In the genomic region with DNA sequence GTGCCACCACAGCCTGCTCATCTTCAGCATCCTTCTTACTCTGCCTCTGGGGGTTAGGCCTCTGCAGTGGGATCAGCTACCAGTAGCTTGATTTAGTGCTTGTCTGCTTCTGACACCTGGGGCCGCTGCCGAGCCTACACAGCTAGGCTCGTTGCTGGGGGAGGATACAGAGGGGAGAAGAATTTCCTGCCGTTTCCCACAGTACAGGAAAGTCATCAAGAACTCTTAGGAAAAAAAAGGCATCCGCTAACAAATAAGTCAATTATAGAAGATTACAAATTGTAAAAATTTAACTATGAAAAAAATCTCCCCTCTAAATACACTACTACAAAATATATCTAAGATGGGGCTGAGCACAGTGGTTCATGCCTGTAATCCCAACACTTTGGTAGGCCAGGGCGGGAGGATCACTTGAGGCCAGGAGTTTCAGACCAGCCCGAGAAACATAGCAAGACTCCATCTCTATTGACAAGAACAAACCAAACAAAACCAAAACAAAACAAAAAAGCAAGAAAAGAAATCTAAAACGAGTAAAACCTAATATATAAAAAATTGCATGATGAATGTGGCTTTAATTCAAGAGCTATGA, we compare ENCODE assay signal across 9 cellular contexts. TPM values are rescaled to one million over a fixed set of nuclear protein-coding genes. Genes with fewer than 3 reads are reported as not detected.
A peak's percentile ranks its signal among the peaks of the same experiment; 100 is the strongest.
DNase-seq lines count a peak whose midpoint lies in the region; ATAC-seq, FAIRE-seq and TF ChIP-seq lines count a peak whose summit lies in the region.
"Had no signal": no experiment of that assay in that cellular context is flagged by ENCODE, and none has a peak within 500 bp of the region (broad histone marks: within the 10 kb centered on the region; RNA-seq: fewer than 3 reads in every experiment).

No MANE protein-coding gene starts in this region.

- H3K27me3 ChIP-seq in ACC112 (ENCODE audit: insufficient read depth, low read length), result no peaks in the 10 kb centered on the region
- H3K27me3 ChIP-seq in H1 (replicated peaks in 1 of 4; ENCODE audit: control insufficient read depth in 3 of 4, extremely low read depth in 1 of 4, insufficient read depth in 3 of 4, low read length in 3 of 4), result no peaks in the 10 kb centered on the region
- no peaks in the 10 kb centered on the region for H3K27me3 ChIP-seq in naive thymus-derived CD4-positive, alpha-beta T cell (ENCODE audit: control insufficient read depth in 2 of 2, insufficient read depth in 2 of 2, low read length in 2 of 2)

- POLR2A ChIA-PET in H1 (lab: Charles Lee; ENCODE audit: partially characterized antibody), result interaction anchor here (0.9 to 1.7 kb wide), 4 partner anchors 10 to 27 kb away, joined by 3 to 6 read pairs (median 4); a partner anchor contains a TSS
- POLR2A ChIA-PET in naive thymus-derived CD4-positive, alpha-beta T cell (lab: Charles Lee), result no interaction called here

- 75% methylated on average over 8 of the region's 8 CpGs; no CpG with 5 or more reads in 1 of the 2 experiments for WGBS in H1 (ENCODE audit: extremely low coverage in 1 of 2, insufficient coverage in 1 of 2, insufficient read length in 1 of 2, insufficient replicate concordance in 2 of 2, low coverage in 1 of 2, low lambda C conversion rate in 2 of 2, missing lambda C conversion rate in 1 of 2), 2 experiments

- H3K79me2 ChIP-seq in ACC112 (ENCODE audit: control insufficient read depth, insufficient read depth, low read length, unreplicated experiment) (peaks cover 93% of the 10 kb centered on the region), H1 (ENCODE audit: control insufficient read depth in 1 of 2, insufficient read depth in 2 of 2, low read length in 2 of 2) (peaks cover 34 to 98% of the 10 kb centered on the region in 2 experiments)

- H3K36me3 ChIP-seq in ACC112 (ENCODE audit: insufficient read depth, low read length) (no peaks in the 10 kb centered on the region), H1 (ENCODE audit: control insufficient read depth in 2 of 4, insufficient read depth in 4 of 4, low read length in 3 of 4) (peaks cover 0 to 3% (median 0%) of the 10 kb centered on the region in 4 experiments; a peak in 1 of 8 replicates)
- no peaks in the 10 kb centered on the region for H3K36me3 ChIP-seq in naive thymus-derived CD4-positive, alpha-beta T cell (ENCODE audit: control insufficient read depth in 2 of 3, insufficient read depth in 3 of 3, low read length in 3 of 3)

- H2BK20ac ChIP-seq in H1 (ENCODE audit: low read length), result no peak overlapping the region

- TF ChIP-seq POLR2A in H1 (IDR thresholded peaks at IDR 0.05; ENCODE audit: control extremely low read depth in 1 of 2, low read depth in 2 of 2, low read length in 2 of 2), result no peak

- H3K4ac ChIP-seq in H1 (replicated peaks; ENCODE audit: insufficient read length, low read depth, low read length), result no peak overlapping the region

- no peak overlapping the region for H3K23ac ChIP-seq in H1 (ENCODE audit: insufficient read length)

- no peak overlapping the region for H3K56ac ChIP-seq in H1 (replicated peaks; ENCODE audit: insufficient read length, low read depth, low read length)

- H4K91ac ChIP-seq in H1 (replicated peaks; ENCODE audit: insufficient read length, low read length), result no peak overlapping the region

- H3K4me3 ChIP-seq in ACC112 (ENCODE audit: low read depth, low read length) (no peak overlapping the region), H1 (ENCODE audit: extremely low read depth in 1 of 4, insufficient read depth in 2 of 4, low read depth in 3 of 4, low read length in 4 of 4) (no peak overlapping the region)
- H3K4me3 ChIP-seq in naive thymus-derived CD4-positive, alpha-beta T cell (ENCODE audit: low read length), result no peak overlapping the region

- no peak overlapping the region for H3K9ac ChIP-seq in H1 (replicated peaks in 1 of 4; ENCODE audit: extremely low read depth in 1 of 4, low read depth in 3 of 4, low read length in 3 of 4)

- intact Hi-C loops in naive thymus-derived CD4-positive, alpha-beta T cell (cut with micrococcal nuclease), result no loop called here

- no peak overlapping the region for H2AFZ ChIP-seq in ACC112 (ENCODE audit: low read length, unreplicated experiment)
- no peak overlapping the region for H2AFZ ChIP-seq in H1 (ENCODE audit: low read length)

- no peak overlapping the region for H2BK120ac ChIP-seq in H1 (replicated peaks; ENCODE audit: low read depth, low read length)

- H2AK5ac ChIP-seq in H1 (ENCODE audit: low read depth, low read length), result no peak overlapping the region

- no peak overlapping the region for H3K14ac ChIP-seq in H1 (ENCODE audit: insufficient read length)

- no peaks in the 10 kb centered on the region for H3K23me2 ChIP-seq in H1 (ENCODE audit: low read depth, low read length)

- peak; percentile 31 to 46; a peak in 3 of 4 replicates for TF ChIP-seq RAD21 in H1 (IDR thresholded peaks at IDR 0.05 in 1 of 2, conservative IDR thresholded peaks at IDR 0.05 in 1 of 2; ENCODE audit: low read depth in 2 of 2, low read length in 2 of 2)

- H3K27ac Mint-ChIP-seq in naive thymus-derived CD4-positive, alpha-beta T cell, result no peak overlapping the region

- no peak overlapping the region for H2BK5ac ChIP-seq in H1 (ENCODE audit: low read depth, low read length)

- H3K36me3 Mint-ChIP-seq in naive thymus-derived CD4-positive, alpha-beta T cell, result peaks cover 0 to 4% (median 0%) of the 10 kb centered on the region in 5 donors

- peak; percentile 12 to 22 (median 20); a peak in 3 of 4 replicates for TF ChIP-seq CTCF in H1 (IDR thresholded peaks at IDR 0.05; ENCODE audit: control extremely low read depth in 1 of 3, insufficient read depth in 1 of 3, low read depth in 1 of 3, low read length in 3 of 3)

- H3K18ac ChIP-seq in H1 (ENCODE audit: extremely low read depth, low read length), result no peak overlapping the region

- CTCF ChIA-PET in H1 (lab: Charles Lee; ENCODE audit: partially characterized antibody), result interaction anchor here (1.0 to 1.4 kb wide), 5 partner anchors 9 to 118 kb away, joined by 3 to 6 read pairs (median 4); a partner anchor contains a TSS
- CTCF ChIA-PET in naive thymus-derived CD4-positive, alpha-beta T cell (lab: Charles Lee), result no interaction called here

- no peak for TF ChIP-seq EP300 in H1 (IDR thresholded peaks at IDR 0.05; ENCODE audit: borderline replicate concordance in 1 of 2, low read depth in 2 of 2, low read length in 2 of 2)

- peaks cover 12 to 21% of the 10 kb centered on the region in 2 experiments for H4K20me1 ChIP-seq in H1 (replicated peaks in 1 of 2; ENCODE audit: control insufficient read depth in 1 of 2, insufficient read depth in 2 of 2, low read length in 2 of 2)

- no peak overlapping the region for H2BK12ac ChIP-seq in H1 (ENCODE audit: low read depth, low read length)

- H3K4me1 ChIP-seq in ACC112 (ENCODE audit: control insufficient read depth, insufficient read depth, low read length, unreplicated experiment) (peaks cover 52% of the 10 kb centered on the region), H1 (replicated peaks in 1 of 4; ENCODE audit: control insufficient read depth in 3 of 4, insufficient read depth in 4 of 4, low read length in 3 of 4) (peaks cover 4 to 11% (median 7%) of the 10 kb centered on the region in 4 experiments)
- H3K4me1 ChIP-seq in naive thymus-derived CD4-positive, alpha-beta T cell (ENCODE audit: control insufficient read depth in 2 of 2, insufficient read depth in 2 of 2, low read length in 2 of 2), result peaks cover 0 to 5% of the 10 kb centered on the region in 2 donors

- H3K27ac ChIP-seq in ACC112 (ENCODE audit: low read depth, low read length), result peak overlapping the region; percentile 78
- H3K27ac ChIP-seq in H1 (ENCODE audit: low read depth, low read length), result no peak overlapping the region
- no peak overlapping the region for H3K27ac ChIP-seq in naive thymus-derived CD4-positive, alpha-beta T cell (ENCODE audit: low read depth, low read length)

- H3K4me3 Mint-ChIP-seq in naive thymus-derived CD4-positive, alpha-beta T cell, result no peak overlapping the region

- no peak overlapping the region for H2BK15ac ChIP-seq in H1 (ENCODE audit: low read length)

- H3K79me1 ChIP-seq in H1 (ENCODE audit: low read depth, low read length), result peaks cover 22% of the 10 kb centered on the region

- no peaks in the 10 kb centered on the region for H3K9me3 ChIP-seq in H1 (ENCODE audit: insufficient read depth in 2 of 2, low read depth in 1 of 2, low read length in 1 of 2)
- no peaks in the 10 kb centered on the region for H3K9me3 ChIP-seq in naive thymus-derived CD4-positive, alpha-beta T cell (ENCODE audit: control insufficient read depth in 2 of 3, low read length in 3 of 3)

- H4K8ac ChIP-seq in H1 (ENCODE audit: extremely low read depth, insufficient read depth, low read length), result no peak overlapping the region

- peaks cover 0 to 5% (median 0%) of the 10 kb centered on the region in 5 donors for H3K27me3 Mint-ChIP-seq in naive thymus-derived CD4-positive, alpha-beta T cell

- H3K4me1 Mint-ChIP-seq in naive thymus-derived CD4-positive, alpha-beta T cell, result peaks cover 8 to 20% (median 11%) of the 10 kb centered on the region in 7 donors

- FAIRE-seq in H1 (lab: Jason Lieb, UNC), result no peak

- H3K9me3 Mint-ChIP-seq in naive thymus-derived CD4-positive, alpha-beta T cell, result peaks cover 0 to 7% (median 0%) of the 10 kb centered on the region in 11 donors

- ATAC-seq in HG03354 (IDR thresholded peaks at IDR 0.05; ENCODE audit: poor library complexity, severe bottlenecking, unreplicated experiment), result peak; percentile 71
- ATAC-seq in naive thymus-derived CD4-positive, alpha-beta T cell, result peak; percentile 31
- ATAC-seq in GM19351 (IDR thresholded peaks at IDR 0.05; ENCODE audit: unreplicated experiment), result no peak

- H4K5ac ChIP-seq in H1 (ENCODE audit: insufficient read length, low read depth, low read length), result no peak overlapping the region

- DNase-seq in H1 (ENCODE audit: low read depth in 1 of 2, low spot score in 2 of 2), result no peak
- DNase-seq in naive thymus-derived CD4-positive, alpha-beta T cell, result no peak
- DNase-seq in HuH-7 (ENCODE audit: low spot score), result no peak
- DNase-seq in activated CD4-positive, CD25-positive, alpha-beta regulatory T cell (lab: John Stamatoyannopoulos, UW), result no peak
- DNase-seq in GF-D8 (lab: John Stamatoyannopoulos, UW), result no peak
- DNase-seq: T1000 had no signal

- H3K4me2 ChIP-seq in H1 (ENCODE audit: insufficient read depth in 1 of 2, low read depth in 2 of 2, low read length in 2 of 2), result no peak overlapping the region

TF ChIP-seq in H1, 55 proteins besides CTCF, POLR2A, EP300 and RAD21:
- no peak for TF ChIP-seq EZH2 (IDR thresholded peaks at IDR 0.05; ENCODE audit: low read depth, low read length, severe bottlenecking)
TF ChIP-seq in H1: peak in this region for 0.

RNA-seq across cellular contexts. Expression of a gene that starts 26.7 kb away (rescaled TPM):
- total RNA-seq in H1 (2021; fragmentation: NEBNext Ultra II Directional; extraction: Animal tissue kit (Norgen Biotek cat#: 25700)), result 26.2 and 26.5 TPM in 2 replicates
- 8.3 and 10.8 TPM in 2 replicates for polyA plus RNA-seq in H1 (2011; rRNA removed)
- 10.7 TPM for polyA plus RNA-seq in H1 (2011; cell fraction: cytosol; rRNA removed)
- polyA plus RNA-seq in H1 (2011; cell fraction: nucleus; rRNA removed), result 17.0 TPM
- polyA plus RNA-seq in H1 (2012, experiment 1 of 2), result 10.4 to 14.1 TPM (median 13.4 TPM) in 4 replicates
- 4.8 TPM for polyA plus RNA-seq in H1 (2012, experiment 2 of 2)
- polyA plus RNA-seq in H1 (2013, experiment 1 of 2), result 8.5 TPM
- polyA plus RNA-seq in H1 (2013, experiment 2 of 2), result 8.7 TPM
- 11.9 and 13.9 TPM in 2 replicates for polyA minus RNA-seq in H1 (2011; rRNA and poly(A)+ RNA removed)
- 15.9 TPM for polyA minus RNA-seq in H1 (2011; cell fraction: cytosol; rRNA and poly(A)+ RNA removed)
- 15.9 TPM for polyA minus RNA-seq in H1 (2011; cell fraction: nucleus; rRNA and poly(A)+ RNA removed)
- total RNA-seq in naive thymus-derived CD4-positive, alpha-beta T cell, result 10 to 100 TPM in 1 of 5 experiments, 1 to 10 TPM in 4; 1.3 to 11.9 (median 2.3) TPM
- not detected for polyA plus RNA-seq in naive thymus-derived CD4-positive, alpha-beta T cell
